In the genomic region with DNA sequence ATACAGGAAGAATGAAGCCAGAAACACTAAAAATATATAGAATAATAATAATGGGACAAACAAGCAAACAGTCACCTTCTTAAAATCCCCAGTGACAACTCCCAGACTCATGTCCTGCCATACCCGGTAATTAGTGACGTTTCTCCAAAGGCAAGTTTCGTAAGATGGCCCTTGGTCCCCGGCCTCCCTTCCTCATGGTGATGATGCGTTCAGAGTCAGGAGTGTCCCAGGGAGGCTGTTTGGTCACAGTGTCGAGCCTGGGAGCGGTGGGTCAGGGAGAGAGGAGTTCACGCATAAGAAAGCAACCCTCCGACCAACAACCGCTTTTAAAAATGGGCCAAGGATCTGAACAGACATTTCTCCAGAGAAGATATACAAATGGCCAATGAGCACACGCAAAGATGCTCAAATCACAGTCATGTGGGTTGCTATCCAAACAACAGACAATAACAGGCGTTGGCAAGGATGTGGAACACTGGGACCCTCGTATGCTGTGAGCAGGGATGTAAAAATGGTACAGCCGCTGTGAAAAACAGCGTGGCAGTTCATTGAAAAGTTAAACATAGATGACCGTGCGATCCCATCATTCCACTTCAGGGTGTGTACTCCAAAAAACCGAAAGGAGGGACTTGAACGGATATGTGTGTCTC, we compare ENCODE assay signal across 34 cellular contexts. TPM values are rescaled to one million over a fixed set of nuclear protein-coding genes. Genes with fewer than 3 reads are reported as not detected.
A peak's percentile ranks its signal among the peaks of the same experiment; 100 is the strongest.
DNase-seq lines count a peak whose midpoint lies in the region; ATAC-seq, FAIRE-seq and TF ChIP-seq lines count a peak whose summit lies in the region.
"Had no signal": no experiment of that assay in that cellular context is flagged by ENCODE, and none has a peak within 500 bp of the region (broad histone marks: within the 10 kb centered on the region; RNA-seq: fewer than 3 reads in every experiment).

No MANE protein-coding gene starts in this region.

- POLR2A ChIA-PET in HepG2 (lab: Yijun Ruan, JAX), result no interaction called here

- CTCF ChIA-PET in HepG2 (lab: Yijun Ruan, JAX; ENCODE audit: low intra/inter-chr PET ratio, low total read pairs), result no interaction called here

- no peaks in the 10 kb centered on the region for H3K79me2 ChIP-seq in HepG2 (ENCODE audit: insufficient read depth, low read length)

- peaks cover 4 to 58% of the 10 kb centered on the region in 2 experiments for H3K27me3 ChIP-seq in HepG2 (ENCODE audit: control insufficient read depth in 1 of 2, insufficient read depth in 2 of 2, low read length in 2 of 2)
- no peaks in the 10 kb centered on the region; the same call in 1 of the 2 replicates for H3K27me3 ChIP-seq in HAP-1 (ENCODE audit: low read depth)
- H3K27me3 ChIP-seq: pancreas, vagina had no signal

- ATAC-seq in left cardiac atrium, result no peak
- ATAC-seq in Right ventricle myocardium inferior, result no peak
- no peak for ATAC-seq in HepG2
- no peak for ATAC-seq in GM18511 (IDR thresholded peaks at IDR 0.05; ENCODE audit: unreplicated experiment)
- no peak for ATAC-seq in HG03442 (IDR thresholded peaks at IDR 0.05; ENCODE audit: unreplicated experiment)
- ATAC-seq: Panc1; pancreas; stimulated activated naive CD8-positive, alpha-beta T cell treated with anti-CD3 and anti-CD28 coated beads, Interleukin-15, Interleukin-2, amounts not matched to agents 100 U/mL and 50 U/mL, for 24 hours had no signal

- TF ChIP-seq EP300 in HepG2 (IDR thresholded peaks at IDR 0.05; ENCODE audit: low read depth in 2 of 2, low read length in 2 of 2), result no peak
- TF ChIP-seq EP300 in HepG2 (CRISPR knock-in tag; IDR thresholded peaks at IDR 0.05; ENCODE audit: borderline replicate concordance), result no peak

- H3K4me3 Mint-ChIP-seq in brain (peak overlapping the region in 3 of 5 experiments; percentile 21 to 65 (median 53)), type B pancreatic cell (no peak overlapping the region)
- H3K4me3 Mint-ChIP-seq: activated CD4-positive, alpha-beta T cell treated with anti-CD3 and anti-CD28 coated beads, Interleukin-2, amount 10 ng/mL, durations not matched to agents 7 days and 5 days; activated naive CD8-positive, alpha-beta T cell treated with anti-CD3 and anti-CD28 coated beads for 36 hours had no signal

- H3K36me3 ChIP-seq in HepG2 (replicated peaks in 1 of 2; ENCODE audit: control insufficient read depth in 1 of 2, insufficient read depth in 2 of 2, low read length in 2 of 2) (no peaks in the 10 kb centered on the region), HAP-1 (replicated peaks) (no peaks in the 10 kb centered on the region)
- H3K36me3 ChIP-seq: pancreas, vagina had no signal

- peaks cover 0 to 7% (median 0%) of the 10 kb centered on the region in 5 experiments for H3K9me3 Mint-ChIP-seq in brain
- H3K9me3 Mint-ChIP-seq in type B pancreatic cell, result no peaks in the 10 kb centered on the region
- H3K9me3 Mint-ChIP-seq: activated CD4-positive, alpha-beta T cell treated with anti-CD3 and anti-CD28 coated beads, Interleukin-2, amount 10 ng/mL, durations not matched to agents 7 days and 5 days; activated naive CD8-positive, alpha-beta T cell treated with anti-CD3 and anti-CD28 coated beads for 36 hours had no signal

- no peaks in the 10 kb centered on the region for H3K36me3 Mint-ChIP-seq in brain
- no peaks in the 10 kb centered on the region for H3K36me3 Mint-ChIP-seq in type B pancreatic cell
- H3K36me3 Mint-ChIP-seq: activated naive CD8-positive, alpha-beta T cell treated with anti-CD3 and anti-CD28 coated beads for 36 hours; CD14-positive monocyte had no signal

- FAIRE-seq in HepG2 (lab: Jason Lieb, UNC), result no peak
- FAIRE-seq: HTR-8/SVneo, pancreas, small intestine had no signal

- no peak for TF ChIP-seq POLR2A in HepG2 (IDR thresholded peaks at IDR 0.05; ENCODE audit: insufficient read depth in 1 of 2, low read depth in 2 of 2, low read length in 2 of 2)

- WGBS in HepG2 (ENCODE audit: low lambda C conversion rate), result 41% methylated on average over 18 of the region's 19 CpGs

- H3K4me1 ChIP-seq in HepG2 (ENCODE audit: insufficient read depth, low read length) (no peaks in the 10 kb centered on the region), HAP-1 (no peaks in the 10 kb centered on the region)
- H3K4me1 ChIP-seq: Caco-2, pancreas, vagina had no signal

- no peaks in the 10 kb centered on the region for H4K20me1 ChIP-seq in HepG2 (ENCODE audit: insufficient read depth, low read length)

- H3K4me3 ChIP-seq in HepG2 (replicated peaks in 1 of 3; ENCODE audit: insufficient read depth in 1 of 3, low read depth in 2 of 3, low read length in 3 of 3) (no peak overlapping the region), HAP-1 (no peak overlapping the region)
- H3K4me3 ChIP-seq: coronary artery, pancreas, vagina had no signal

- H3K4me2 ChIP-seq in HepG2 (ENCODE audit: low read depth, low read length), result no peak overlapping the region; the same call in 1 of the 2 replicates

- peak overlapping the region in 4 of 5 experiments; percentile 17 to 93 (median 81) for H3K27ac Mint-ChIP-seq in brain
- peak overlapping the region; percentile 68 for H3K27ac Mint-ChIP-seq in type B pancreatic cell
- H3K27ac Mint-ChIP-seq: activated CD4-positive, alpha-beta T cell treated with anti-CD3 and anti-CD28 coated beads, Interleukin-2, amount 10 ng/mL, durations not matched to agents 7 days and 5 days; activated naive CD8-positive, alpha-beta T cell treated with anti-CD3 and anti-CD28 coated beads for 36 hours had no signal

- no TSS peak for BruUV-seq in HepG2 (replicated peaks; lab: Mats Ljungman, UMichigan)

- in situ Hi-C loops in HepG2 (cut with HindIII; ENCODE audit: extremely low pct_ligation_motif_present, low pct_unique_long_range_greater_than_20kb), result no loop called here
- in situ Hi-C loops in HAP-1 (cut with MboI; ENCODE audit: low sequenced_read_pairs), result no loop called here

- TF ChIP-seq CTCF in brain (conservative IDR thresholded peaks at IDR 0.05) (no peak), HepG2 (CRISPR knock-in tag; IDR thresholded peaks at IDR 0.05) (no peak), type B pancreatic cell (conservative IDR thresholded peaks at IDR 0.05) (no peak)

- H3K27me3 Mint-ChIP-seq in brain (peaks cover 10% of the 10 kb centered on the region), type B pancreatic cell (peaks cover 13% of the 10 kb centered on the region)
- H3K27me3 Mint-ChIP-seq: activated CD4-positive, alpha-beta T cell treated with anti-CD3 and anti-CD28 coated beads, Interleukin-2, amount 10 ng/mL, durations not matched to agents 7 days and 5 days had no signal

- H2AFZ ChIP-seq in HepG2 (ENCODE audit: low read length), result no peak overlapping the region

- H3K9ac ChIP-seq in HepG2 (ENCODE audit: insufficient read depth, low read depth, low read length), result no peak overlapping the region

- TF ChIP-seq RAD21 in HepG2 (CRISPR knock-in tag; IDR thresholded peaks at IDR 0.05), result no peak

- DNase-seq in left cardiac atrium, result peak; percentile 3
- DNase-seq in Right ventricle myocardium inferior (ENCODE audit: missing footprints), result no peak
- DNase-seq in HepG2 (ENCODE audit: low spot score), result no peak
- DNase-seq in type B pancreatic cell (ENCODE audit: extremely low spot score, unreplicated experiment), result no peak
- no peak for DNase-seq in HAP-1 (ENCODE audit: low spot score in 2 of 2)
- DNase-seq: activated CD4-positive, alpha-beta T cell treated with anti-CD3 and anti-CD28 coated beads, Interleukin-2, amount 10 ng/mL, durations not matched to agents 7 days and 5 days; activated effector memory CD4-positive, alpha-beta T cell treated with anti-CD3 and anti-CD28 coated beads, Interleukin-2, amount 50 U/mL, for 16 hours; activated naive CD8-positive, alpha-beta T cell treated with anti-CD3 and anti-CD28 coated beads for 36 hours; activated T-cell treated with anti-CD3 and anti-CD28 coated beads, Interleukin-2, amount 50 U/mL, for 1 hour; DND-41; GF-D8; hippocampal formation; KG1; mammary epithelial cell; NCI-H1092 treated with DMSO at 0.1 percent for 48 hours; NCI-H526; pancreas; small intestine; stimulated activated naive CD8-positive, alpha-beta T cell treated with anti-CD3 and anti-CD28 coated beads, Interleukin-15, Interleukin-2, amounts not matched to agents 100 U/mL and 50 U/mL, for 24 hours; SW 1271 had no signal

- intact Hi-C loops in left cardiac atrium (cut with DNase I) (no loop called here), Right ventricle myocardium inferior (cut with DNase I) (no loop called here), HepG2 (cut with micrococcal nuclease; ENCODE audit: unreplicated experiment) (no loop called here)

- H3K4me1 Mint-ChIP-seq in brain (peaks cover 65% of the 10 kb centered on the region), type B pancreatic cell (ENCODE audit: unreplicated experiment) (peaks cover 10% of the 10 kb centered on the region)
- H3K4me1 Mint-ChIP-seq: activated CD4-positive, alpha-beta T cell treated with anti-CD3 and anti-CD28 coated beads, Interleukin-2, amount 10 ng/mL, durations not matched to agents 7 days and 5 days; activated naive CD8-positive, alpha-beta T cell treated with anti-CD3 and anti-CD28 coated beads for 36 hours; CD14-positive monocyte had no signal

- no peak overlapping the region for H3K27ac ChIP-seq in HepG2 (ENCODE audit: extremely low read length, insufficient read depth, low read length)
- H3K27ac ChIP-seq: coronary artery, pancreas, vagina had no signal

- H3K9me3 ChIP-seq in HepG2 (ENCODE audit: low read length), result no peaks in the 10 kb centered on the region
- H3K9me3 ChIP-seq in HAP-1, result no peaks in the 10 kb centered on the region
- H3K9me3 ChIP-seq: Caco-2, pancreas, vagina had no signal

RNA-seq across cellular contexts. Expression of a gene that starts 6.5 kb away (rescaled TPM):
- total RNA-seq in left cardiac atrium, result under 1 TPM; 0.18 to 0.74 TPM
- 0.14 TPM for total RNA-seq in Right ventricle myocardium inferior
- polyA plus RNA-seq in brain (ENCODE audit: insufficient read depth, low read depth, low replicate concordance), result not detected
- total RNA-seq in HepG2 (2016; rRNA removed; fragmentation: Illumina TruSeq; extraction: Trizol), result not detected in 2 replicates
- total RNA-seq in HepG2 (2016; cell fraction: cytosol; rRNA removed; fragmentation: Illumina TruSeq; extraction: Trizol; ENCODE audit: low read depth), result not detected in 2 replicates
- total RNA-seq in HepG2 (2016; cell fraction: insoluble cytoplasmic fraction; rRNA removed; fragmentation: Illumina TruSeq; extraction: Trizol), result not detected in 2 replicates
- total RNA-seq in HepG2 (2016; cell fraction: membrane; rRNA removed; fragmentation: Illumina TruSeq; extraction: Trizol), result not detected in 2 replicates
- not detected in 2 replicates for total RNA-seq in HepG2 (2016; cell fraction: nucleus; rRNA removed; fragmentation: Illumina TruSeq; extraction: Trizol)
- not detected in 2 replicates for polyA plus RNA-seq in HepG2 (2011; rRNA removed)
- not detected in 2 replicates for polyA plus RNA-seq in HepG2 (2011; cell fraction: cytosol; rRNA removed)
- polyA plus RNA-seq in HepG2 (2011; cell fraction: nucleus; rRNA removed), result not detected in 2 replicates
- not detected in 2 replicates for polyA plus RNA-seq in HepG2 (2012)
- not detected in 2 replicates for polyA plus RNA-seq in HepG2 (2016; cell fraction: cytosol; fragmentation: Illumina TruSeq; extraction: Trizol; ENCODE audit: low read depth)
- polyA plus RNA-seq in HepG2 (2016; cell fraction: insoluble cytoplasmic fraction; fragmentation: Illumina TruSeq; extraction: Trizol; ENCODE audit: low read depth), result not detected in 2 replicates
- polyA plus RNA-seq in HepG2 (2016; cell fraction: membrane; fragmentation: Illumina TruSeq; extraction: Trizol; ENCODE audit: low read depth), result not detected in 2 replicates
- not detected in 2 replicates for polyA plus RNA-seq in HepG2 (2016; cell fraction: nucleus; fragmentation: Illumina TruSeq; extraction: Trizol; ENCODE audit: insufficient read depth, low read depth)
- polyA minus RNA-seq in HepG2 (2011; rRNA and poly(A)+ RNA removed; ENCODE audit: low replicate concordance), result 0.05 TPM in 1 of 2 replicates, not detected in the other
- not detected in 2 replicates for polyA minus RNA-seq in HepG2 (2011; cell fraction: cytosol; rRNA and poly(A)+ RNA removed)
- polyA minus RNA-seq in HepG2 (2011; cell fraction: nucleus; rRNA and poly(A)+ RNA removed), result not detected in 2 replicates
- 0.05 and 0.07 TPM in 2 replicates for total RNA-seq in type B pancreatic cell (ENCODE audit: low replicate concordance)
- total RNA-seq: activated CD4-positive, alpha-beta T cell treated with anti-CD3 and anti-CD28 coated beads, Interleukin-2, amount 10 ng/mL, durations not matched to agents 7 days and 5 days; activated naive CD8-positive, alpha-beta T cell treated with anti-CD3 and anti-CD28 coated beads for 36 hours; MCF 10A; temporal lobe; vagina had no signal
- polyA plus RNA-seq: aorta, CD14-positive monocyte, mammary epithelial cell, neural cell had no signal

RNA-seq across cellular contexts. Expression of a gene that starts 23.0 kb away (rescaled TPM):
- under 1 TPM; 0.06 to 0.21 TPM for total RNA-seq in left cardiac atrium
- not detected for total RNA-seq in Right ventricle myocardium inferior
- not detected for polyA plus RNA-seq in brain (ENCODE audit: insufficient read depth, low read depth, low replicate concordance)
- total RNA-seq in HepG2 (2016; rRNA removed; fragmentation: Illumina TruSeq; extraction: Trizol), result not detected in 2 replicates
- total RNA-seq in HepG2 (2016; cell fraction: cytosol; rRNA removed; fragmentation: Illumina TruSeq; extraction: Trizol; ENCODE audit: low read depth), result not detected in 2 replicates
- not detected in 2 replicates for total RNA-seq in HepG2 (2016; cell fraction: insoluble cytoplasmic fraction; rRNA removed; fragmentation: Illumina TruSeq; extraction: Trizol)
- total RNA-seq in HepG2 (2016; cell fraction: membrane; rRNA removed; fragmentation: Illumina TruSeq; extraction: Trizol), result not detected in 2 replicates
- total RNA-seq in HepG2 (2016; cell fraction: nucleus; rRNA removed; fragmentation: Illumina TruSeq; extraction: Trizol), result not detected in 2 replicates
- polyA plus RNA-seq in HepG2 (2011; rRNA removed), result 0.01 TPM in 1 of 2 replicates, not detected in the other
- 0.01 TPM in 1 of 2 replicates, not detected in the other for polyA plus RNA-seq in HepG2 (2011; cell fraction: cytosol; rRNA removed)
- 0.07 TPM in 1 of 2 replicates, not detected in the other for polyA plus RNA-seq in HepG2 (2011; cell fraction: nucleus; rRNA removed)
- not detected in 2 replicates for polyA plus RNA-seq in HepG2 (2012)
- not detected in 2 replicates for polyA plus RNA-seq in HepG2 (2016; cell fraction: cytosol; fragmentation: Illumina TruSeq; extraction: Trizol; ENCODE audit: low read depth)
- not detected in 2 replicates for polyA plus RNA-seq in HepG2 (2016; cell fraction: insoluble cytoplasmic fraction; fragmentation: Illumina TruSeq; extraction: Trizol; ENCODE audit: low read depth)
- polyA plus RNA-seq in HepG2 (2016; cell fraction: membrane; fragmentation: Illumina TruSeq; extraction: Trizol; ENCODE audit: low read depth), result not detected in 2 replicates
- not detected in 2 replicates for polyA plus RNA-seq in HepG2 (2016; cell fraction: nucleus; fragmentation: Illumina TruSeq; extraction: Trizol; ENCODE audit: insufficient read depth, low read depth)
- 0.04 TPM in 1 of 2 replicates, not detected in the other for polyA minus RNA-seq in HepG2 (2011; rRNA and poly(A)+ RNA removed; ENCODE audit: low replicate concordance)
- polyA minus RNA-seq in HepG2 (2011; cell fraction: cytosol; rRNA and poly(A)+ RNA removed), result not detected in 2 replicates
- polyA minus RNA-seq in HepG2 (2011; cell fraction: nucleus; rRNA and poly(A)+ RNA removed), result 0.25 and 0.39 TPM in 2 replicates
- 0.10 TPM in 1 of 2 replicates, not detected in the other for total RNA-seq in type B pancreatic cell (ENCODE audit: low replicate concordance)
- total RNA-seq: MCF 10A, vagina had no signal
- polyA plus RNA-seq: mammary epithelial cell had no signal

RNA-seq across cellular contexts. Expression of a gene that starts 24.9 kb away (rescaled TPM):
- not detected for total RNA-seq in left cardiac atrium
- 2.3 TPM for total RNA-seq in Right ventricle myocardium inferior
- not detected for polyA plus RNA-seq in brain (ENCODE audit: insufficient read depth, low read depth, low replicate concordance)
- 16.3 and 27.7 TPM in 2 replicates for total RNA-seq in HepG2 (2016; rRNA removed; fragmentation: Illumina TruSeq; extraction: Trizol)
- total RNA-seq in HepG2 (2016; cell fraction: cytosol; rRNA removed; fragmentation: Illumina TruSeq; extraction: Trizol; ENCODE audit: low read depth), result 4.8 and 4.9 TPM in 2 replicates
- 11.8 and 26.8 TPM in 2 replicates for total RNA-seq in HepG2 (2016; cell fraction: insoluble cytoplasmic fraction; rRNA removed; fragmentation: Illumina TruSeq; extraction: Trizol)
- total RNA-seq in HepG2 (2016; cell fraction: membrane; rRNA removed; fragmentation: Illumina TruSeq; extraction: Trizol), result 14.4 and 15.6 TPM in 2 replicates
- 34.1 and 42.6 TPM in 2 replicates for total RNA-seq in HepG2 (2016; cell fraction: nucleus; rRNA removed; fragmentation: Illumina TruSeq; extraction: Trizol)
- 26.7 and 29.3 TPM in 2 replicates for polyA plus RNA-seq in HepG2 (2011; rRNA removed)
- polyA plus RNA-seq in HepG2 (2011; cell fraction: cytosol; rRNA removed), result 12.6 and 16.6 TPM in 2 replicates
- 18.2 and 18.5 TPM in 2 replicates for polyA plus RNA-seq in HepG2 (2011; cell fraction: nucleus; rRNA removed)
- 19.0 and 20.2 TPM in 2 replicates for polyA plus RNA-seq in HepG2 (2012)
- 8.8 and 9.3 TPM in 2 replicates for polyA plus RNA-seq in HepG2 (2016; cell fraction: cytosol; fragmentation: Illumina TruSeq; extraction: Trizol; ENCODE audit: low read depth)
- 27.5 and 38.0 TPM in 2 replicates for polyA plus RNA-seq in HepG2 (2016; cell fraction: insoluble cytoplasmic fraction; fragmentation: Illumina TruSeq; extraction: Trizol; ENCODE audit: low read depth)
- 18.2 and 23.6 TPM in 2 replicates for polyA plus RNA-seq in HepG2 (2016; cell fraction: membrane; fragmentation: Illumina TruSeq; extraction: Trizol; ENCODE audit: low read depth)
- 100 and 101 TPM in 2 replicates for polyA plus RNA-seq in HepG2 (2016; cell fraction: nucleus; fragmentation: Illumina TruSeq; extraction: Trizol; ENCODE audit: insufficient read depth, low read depth)
- 66.5 TPM in 1 of 2 replicates, not detected in the other for polyA minus RNA-seq in HepG2 (2011; rRNA and poly(A)+ RNA removed; ENCODE audit: low replicate concordance)
- polyA minus RNA-seq in HepG2 (2011; cell fraction: cytosol; rRNA and poly(A)+ RNA removed), result 19.2 and 22.2 TPM in 2 replicates
- 6.3 and 7.8 TPM in 2 replicates for polyA minus RNA-seq in HepG2 (2011; cell fraction: nucleus; rRNA and poly(A)+ RNA removed)
- not detected in 2 replicates for total RNA-seq in type B pancreatic cell (ENCODE audit: low replicate concordance)
- total RNA-seq: A172; activated CD4-positive, alpha-beta T cell treated with anti-CD3 and anti-CD28 coated beads, Interleukin-2, amount 10 ng/mL, durations not matched to agents 7 days and 5 days; activated naive CD8-positive, alpha-beta T cell treated with anti-CD3 and anti-CD28 coated beads for 36 hours; aorta; Caco-2; mammary epithelial cell; MCF 10A; temporal lobe; vagina had no signal
- polyA plus RNA-seq: aorta, CD14-positive monocyte, mammary epithelial cell, neural cell, pancreas, small intestine had no signal
